In the genomic region with DNA sequence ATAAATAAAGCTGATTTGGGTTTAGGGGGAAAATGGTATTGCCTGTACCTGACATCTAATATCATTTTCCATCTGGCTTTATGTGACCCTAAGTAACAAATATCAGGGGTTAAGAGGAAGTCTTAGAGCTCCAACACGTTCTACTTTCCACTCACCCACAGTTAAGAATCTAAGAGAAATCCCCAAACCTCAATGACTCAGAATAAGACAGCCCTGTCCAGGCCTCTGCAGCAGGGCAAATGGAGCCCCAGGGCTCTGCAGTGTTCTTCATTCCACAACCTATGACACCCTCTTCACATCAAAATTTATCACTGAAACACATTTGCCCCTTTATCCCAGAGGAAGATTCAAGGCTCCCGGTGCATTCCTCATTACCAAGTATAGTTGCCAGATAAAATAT, we compare ENCODE assay signal across 8 cellular contexts. TPM values are rescaled to one million over a fixed set of nuclear protein-coding genes. Genes with fewer than 3 reads are reported as not detected.
DNase-seq lines count a peak whose midpoint lies in the region; ATAC-seq lines count a peak whose summit lies in the region.

No MANE protein-coding gene starts in this region.

- H3K4me1 Mint-ChIP-seq in activated T-helper 2 cell treated with anti-CD3 and anti-CD28 coated beads, Interferon-gamma antibody, Interleukin-2, Interleukin-4, amounts not matched to agents 10 μg/mL and 5 μg/mL and 100 μg/mL, durations not matched to agents 14 hours and 24 hours and 36 hours (ENCODE audit: low read depth): peaks cover 14% of the 10 kb centered on the region

- DNase-seq in OCI-M1 (lab: John Stamatoyannopoulos, UW) (peak; percentile 83), kidney tubule cell (ENCODE audit: low spot score) (peak; percentile 76), NCI-H524 (lab: John Stamatoyannopoulos, UW) (no peak), NCI-H345 (lab: John Stamatoyannopoulos, UW) (no peak)
- no peak for DNase-seq in activated T-helper 2 cell treated with anti-CD3 and anti-CD28 coated beads, Interferon-gamma antibody, Interleukin-2, Interleukin-4, amounts not matched to agents 10 μg/mL and 5 μg/mL and 100 μg/mL, durations not matched to agents 14 hours and 24 hours and 36 hours (ENCODE audit: low spot score)
- no peak for DNase-seq in effector CD4-positive, alpha-beta T cell

- ATAC-seq in GM18907 (IDR thresholded peaks at IDR 0.05; ENCODE audit: unreplicated experiment) (peak; percentile 99), HG02852 (IDR thresholded peaks at IDR 0.05; ENCODE audit: unreplicated experiment) (peak; percentile 100)

- intact Hi-C loops in activated T-helper 2 cell treated with anti-CD3 and anti-CD28 coated beads, Interferon-gamma antibody, Interleukin-2, Interleukin-4, amounts not matched to agents 10 μg/mL and 5 μg/mL and 100 μg/mL, durations not matched to agents 14 hours and 24 hours and 36 hours (cut with micrococcal nuclease): loop anchor here (2.0 kb wide), 1 partner anchor 20 kb away; the partner anchor contains the start of gene TENT5A

- no peaks in the 10 kb centered on the region for H3K36me3 Mint-ChIP-seq in activated T-helper 2 cell treated with anti-CD3 and anti-CD28 coated beads, Interferon-gamma antibody, Interleukin-2, Interleukin-4, amounts not matched to agents 10 μg/mL and 5 μg/mL and 100 μg/mL, durations not matched to agents 14 hours and 24 hours and 36 hours (ENCODE audit: low read depth)

- no peaks in the 10 kb centered on the region for H3K9me3 Mint-ChIP-seq in activated T-helper 2 cell treated with anti-CD3 and anti-CD28 coated beads, Interferon-gamma antibody, Interleukin-2, Interleukin-4, amounts not matched to agents 10 μg/mL and 5 μg/mL and 100 μg/mL, durations not matched to agents 14 hours and 24 hours and 36 hours

- H3K4me3 Mint-ChIP-seq in activated T-helper 2 cell treated with anti-CD3 and anti-CD28 coated beads, Interferon-gamma antibody, Interleukin-2, Interleukin-4, amounts not matched to agents 10 μg/mL and 5 μg/mL and 100 μg/mL, durations not matched to agents 14 hours and 24 hours and 36 hours (ENCODE audit: low read depth): no peak overlapping the region

- no peak overlapping the region for H3K27ac Mint-ChIP-seq in activated T-helper 2 cell treated with anti-CD3 and anti-CD28 coated beads, Interferon-gamma antibody, Interleukin-2, Interleukin-4, amounts not matched to agents 10 μg/mL and 5 μg/mL and 100 μg/mL, durations not matched to agents 14 hours and 24 hours and 36 hours

- peaks cover 9% of the 10 kb centered on the region for H3K27me3 Mint-ChIP-seq in activated T-helper 2 cell treated with anti-CD3 and anti-CD28 coated beads, Interferon-gamma antibody, Interleukin-2, Interleukin-4, amounts not matched to agents 10 μg/mL and 5 μg/mL and 100 μg/mL, durations not matched to agents 14 hours and 24 hours and 36 hours (ENCODE audit: low read depth)

RNA-seq across cellular contexts. Expression of gene TENT5A, which starts 20.3 kb away (rescaled TPM):
- total RNA-seq in activated T-helper 2 cell treated with anti-CD3 and anti-CD28 coated beads, Interferon-gamma antibody, Interleukin-2, Interleukin-4, amounts not matched to agents 10 μg/mL and 5 μg/mL and 100 μg/mL, durations not matched to agents 14 hours and 24 hours and 36 hours: 0.50 and 0.53 TPM in 2 replicates

Comparison
In these comparisons a context has a peak if more than half of its experiments do, and no peak if none do; other contexts are left out.
1. DNase-seq: peak in OCI-M1 (single experiment) and kidney tubule cell (single experiment); none in NCI-H524 (0 of 2), activated T-helper 2 cell treated with anti-CD3 and anti-CD28 coated beads, Interferon-gamma antibody, Interleukin-2, Interleukin-4, amounts not matched to agents 10 μg/mL and 5 μg/mL and 100 μg/mL, durations not matched to agents 14 hours and 24 hours and 36 hours (single experiment), effector CD4-positive, alpha-beta T cell (single experiment) and NCI-H345 (single experiment).